19 cellular contexts compared by ENCODE assay signal in the genomic region with DNA sequence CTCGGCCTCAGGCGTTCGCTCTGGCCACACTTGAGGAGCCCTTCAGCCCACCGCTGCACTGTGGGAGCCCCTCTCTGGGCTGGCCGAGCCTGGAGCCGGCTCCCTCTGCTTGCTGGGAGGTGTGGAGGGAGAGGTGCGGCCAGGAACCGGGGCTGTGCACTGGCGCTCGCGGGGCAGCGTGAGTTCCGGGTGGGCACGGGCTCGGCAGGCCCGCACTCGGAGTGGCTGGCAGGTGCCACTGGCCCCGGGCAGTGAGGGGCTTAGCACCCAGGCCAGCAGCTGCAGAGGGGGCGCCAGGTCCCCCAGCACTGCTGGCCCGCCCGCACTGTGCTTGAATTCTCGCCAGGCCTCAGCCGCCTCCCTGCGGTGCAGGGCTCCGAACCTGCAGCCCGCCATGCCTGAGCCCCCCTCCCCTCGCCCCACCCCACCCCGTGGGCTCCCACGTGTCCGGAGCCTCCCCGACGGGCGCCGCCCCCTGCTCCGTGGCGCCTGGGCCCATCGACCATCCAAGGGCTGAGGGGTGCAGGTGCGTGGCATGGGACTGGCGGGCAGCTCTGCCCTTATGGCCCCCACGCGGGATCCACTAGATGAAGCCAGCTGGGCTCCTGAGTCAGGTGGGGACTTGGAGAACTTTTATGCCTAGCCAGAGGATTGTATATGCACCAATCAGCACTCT.
"Had no signal": no experiment of that assay in that cellular context is flagged by ENCODE, and none has a peak within 500 bp of the region (broad histone marks: within the 10 kb centered on the region; RNA-seq: fewer than 3 reads in every experiment).

No MANE protein-coding gene starts in this region.

- DNase-seq: dermis blood vessel endothelial cell; dorsolateral prefrontal cortex; effector CD4-positive, alpha-beta T cell; effector memory CD4-positive, alpha-beta T cell; esophagus squamous epithelium; foreskin fibroblast; foreskin melanocyte; gastrocnemius medialis; glutamatergic neuron; head of caudate nucleus; heart right ventricle; hippocampal formation; left cardiac atrium; left lung; mammary epithelial cell; mesendoderm; mucosa of descending colon had no signal

- H3K27ac Mint-ChIP-seq: memory B cell, mesothelial cell of epicardium had no signal

- H3K4me3 Mint-ChIP-seq: memory B cell, mesothelial cell of epicardium had no signal

- ATAC-seq: gastrocnemius medialis, heart right ventricle, left cardiac atrium, left lung, mucosa of descending colon had no signal

- H3K36me3 Mint-ChIP-seq: memory B cell, mesothelial cell of epicardium had no signal

- H3K4me1 Mint-ChIP-seq: memory B cell had no signal
